Comparison of ENCODE assay signal across 22 cellular contexts in genomic region chr14:25003537-25003936, GRCh38. TPM values are rescaled to one million over a fixed set of nuclear protein-coding genes. Genes with fewer than 3 reads are reported as not detected.
A peak's percentile ranks its signal among the peaks of the same experiment; 100 is the strongest.
DNase-seq lines count a peak whose midpoint lies in the region; ATAC-seq, FAIRE-seq and TF ChIP-seq lines count a peak whose summit lies in the region.
"Had no signal": no experiment of that assay in that cellular context is flagged by ENCODE, and none has a peak within 500 bp of the region (broad histone marks: within the 10 kb centered on the region; RNA-seq: fewer than 3 reads in every experiment).

No MANE protein-coding gene starts in this region.

- no peak overlapping the region for H4K12ac ChIP-seq in trophoblast cell (ENCODE audit: low read depth, low read length)

- no peak overlapping the region for H3K23ac ChIP-seq in trophoblast cell (ENCODE audit: low read length)

- H3K4me1 ChIP-seq in astrocyte (ENCODE audit: insufficient read depth, low read length): peaks cover 23% of the 10 kb centered on the region
- peaks cover 5 to 68% (median 40%) of the 10 kb centered on the region in 12 donors for H3K4me1 ChIP-seq in heart left ventricle
- H3K4me1 ChIP-seq in trophoblast cell (ENCODE audit: control insufficient read depth in 1 of 2, insufficient read depth in 2 of 2, low read length in 2 of 2): peaks cover 0 to 2% of the 10 kb centered on the region in 2 experiments

- H3K27me3 Mint-ChIP-seq in astrocyte (ENCODE audit: low read depth, unreplicated experiment): no peaks in the 10 kb centered on the region
- peaks cover 4% of the 10 kb centered on the region for H3K27me3 Mint-ChIP-seq in activated CD4-positive, alpha-beta T cell treated with anti-CD3 and anti-CD28 coated beads for 36 hours

- H3K27me3 ChIP-seq in astrocyte (ENCODE audit: insufficient read depth, low read length) (no peaks in the 10 kb centered on the region), heart left ventricle (no peaks in the 10 kb centered on the region), trophoblast cell (ENCODE audit: insufficient read depth, low read length) (no peaks in the 10 kb centered on the region)
- H3K27me3 ChIP-seq: BLaER1 treated with 17β-estradiol and CSF1 and Interleukin-3, amounts not matched to agents 10 nM and 100 nM; left lung had no signal

- H3K27ac ChIP-seq in astrocyte (ENCODE audit: low read depth, low read length) (no peak overlapping the region), heart left ventricle (peak overlapping the region in 8 of 12 donors; percentile 17 to 67 (median 41)), trophoblast cell (ENCODE audit: low read depth, low read length) (no peak overlapping the region)
- H3K27ac ChIP-seq: BLaER1 treated with 17β-estradiol and CSF1 and Interleukin-3, amounts not matched to agents 10 nM and 100 nM; thoracic aorta; WERI-Rb-1 had no signal

- no peak overlapping the region for H2BK120ac ChIP-seq in trophoblast cell (ENCODE audit: insufficient read depth, low read length, poor library complexity)

- CTCF ChIA-PET in activated CD4-positive, alpha-beta T cell treated with anti-CD3 and anti-CD28 coated beads for 36 hours (lab: Charles Lee): interaction anchor here (0.6 kb wide), 1 partner anchor 9 kb away, joined by 3 read pairs; no protein-coding TSS in a partner anchor

- no peak overlapping the region for H3K4ac ChIP-seq in trophoblast cell (ENCODE audit: low read depth, low read length)

- H3K4me1 Mint-ChIP-seq in astrocyte (ENCODE audit: low read depth, unreplicated experiment): peaks cover 52% of the 10 kb centered on the region
- no peaks in the 10 kb centered on the region for H3K4me1 Mint-ChIP-seq in activated CD4-positive, alpha-beta T cell treated with anti-CD3 and anti-CD28 coated beads for 36 hours
- H3K4me1 Mint-ChIP-seq: T-cell had no signal

- 27 to 36% (median 35%) methylated on average over 1 of the region's 1 CpG for WGBS in heart left ventricle, 4 donors
- no CpG with 5 or more reads among the region's 1 CpG for WGBS in trophoblast cell (ENCODE audit: extremely low coverage, insufficient coverage, insufficient read length)

- ATAC-seq in HG02981 (IDR thresholded peaks at IDR 0.05; ENCODE audit: unreplicated experiment) (peak; percentile 44), heart left ventricle (peak; percentile 69 to 82 (median 76)), GM21737 (IDR thresholded peaks at IDR 0.05; ENCODE audit: unreplicated experiment) (no peak)
- no peak for ATAC-seq in activated CD4-positive, alpha-beta T cell treated with anti-CD3 and anti-CD28 coated beads for 36 hours
- ATAC-seq: left lung, T-cell had no signal

- peak; percentile 16 for DNase-seq in astrocyte (ENCODE audit: low read depth)
- DNase-seq in heart left ventricle: peak in 3 of 5 donors; percentile 13 to 39 (median 34)
- peak; percentile 5 for DNase-seq in retina
- no peak for DNase-seq in trophoblast cell
- no peak for DNase-seq in D721Med (ENCODE audit: insufficient read length, low spot score)
- no peak for DNase-seq in activated CD4-positive, alpha-beta T cell treated with anti-CD3 and anti-CD28 coated beads for 36 hours
- DNase-seq: activated effector memory CD4-positive, alpha-beta T cell treated with Interleukin-2 at 50 U/mL for 16 hours; aorta; cortex of kidney; left lung; NCI-H2107; NCI-H82; stimulated activated CD4-positive, alpha-beta T cell treated with anti-CD3 and anti-CD28 coated beads, Interleukin-2, amount 100 ng/mL, for 24 hours; T-cell; WERI-Rb-1 had no signal

- H3K36me3 Mint-ChIP-seq in astrocyte (ENCODE audit: low read depth, unreplicated experiment): peaks cover 3% of the 10 kb centered on the region
- no peaks in the 10 kb centered on the region for H3K36me3 Mint-ChIP-seq in activated CD4-positive, alpha-beta T cell treated with anti-CD3 and anti-CD28 coated beads for 36 hours (ENCODE audit: low read depth)
- H3K36me3 Mint-ChIP-seq: T-cell had no signal

- H3K9me3 Mint-ChIP-seq in astrocyte (ENCODE audit: unreplicated experiment): no peaks in the 10 kb centered on the region
- no peaks in the 10 kb centered on the region for H3K9me3 Mint-ChIP-seq in activated CD4-positive, alpha-beta T cell treated with anti-CD3 and anti-CD28 coated beads for 36 hours (ENCODE audit: low read depth)
- H3K9me3 Mint-ChIP-seq: T-cell had no signal

- H4K91ac ChIP-seq in trophoblast cell (ENCODE audit: low read depth, low read length): no peak overlapping the region

- H4K8ac ChIP-seq in trophoblast cell (ENCODE audit: low read depth, low read length): no peak overlapping the region

- no peak for TF ChIP-seq POLR2A in heart left ventricle (IDR thresholded peaks at IDR 0.05)

- H3K9ac ChIP-seq in astrocyte (ENCODE audit: low read length) (no peak overlapping the region), trophoblast cell (ENCODE audit: low read length) (no peak overlapping the region)
- H3K9ac ChIP-seq: BLaER1 treated with 17β-estradiol and CSF1 and Interleukin-3, amounts not matched to agents 10 nM and 100 nM had no signal

- POLR2A ChIA-PET in activated CD4-positive, alpha-beta T cell treated with anti-CD3 and anti-CD28 coated beads for 36 hours (lab: Charles Lee): no interaction called here

- TF ChIP-seq CTCF in astrocyte (IDR thresholded peaks at IDR 0.05; ENCODE audit: insufficient read depth, low read depth, low read length) (no peak), heart left ventricle (IDR thresholded peaks at IDR 0.05) (no peak), D721Med (IDR thresholded peaks at IDR 0.05; ENCODE audit: insufficient read depth, missing control alignments) (no peak)

- H3K9me3 ChIP-seq in astrocyte (ENCODE audit: insufficient read depth, low read depth, low read length) (no peaks in the 10 kb centered on the region), heart left ventricle (peaks cover 0 to 4% (median 0%) of the 10 kb centered on the region in 12 donors), trophoblast cell (ENCODE audit: insufficient read depth, low read depth, low read length) (no peaks in the 10 kb centered on the region)
- H3K9me3 ChIP-seq: BLaER1 treated with 17β-estradiol and CSF1 and Interleukin-3, amounts not matched to agents 10 nM and 100 nM; left lung; thoracic aorta had no signal

- H3K27ac Mint-ChIP-seq in astrocyte (ENCODE audit: unreplicated experiment): peak overlapping the region; percentile 43
- H3K27ac Mint-ChIP-seq in activated CD4-positive, alpha-beta T cell treated with anti-CD3 and anti-CD28 coated beads for 36 hours: no peak overlapping the region
- H3K27ac Mint-ChIP-seq: nephron, T-cell had no signal

- H2BK5ac ChIP-seq in trophoblast cell (ENCODE audit: low read depth, low read length, poor library complexity): no peak overlapping the region

- H3K4me3 Mint-ChIP-seq in astrocyte (ENCODE audit: unreplicated experiment): no peak overlapping the region
- no peak overlapping the region for H3K4me3 Mint-ChIP-seq in activated CD4-positive, alpha-beta T cell treated with anti-CD3 and anti-CD28 coated beads for 36 hours
- H3K4me3 Mint-ChIP-seq: nephron, T-cell had no signal

- H3K36me3 ChIP-seq in astrocyte (ENCODE audit: insufficient read depth, low read length) (no peaks in the 10 kb centered on the region), heart left ventricle (no peaks in the 10 kb centered on the region), trophoblast cell (ENCODE audit: control insufficient read depth in 1 of 2, insufficient read depth in 2 of 2, low read length in 2 of 2) (no peaks in the 10 kb centered on the region)
- H3K36me3 ChIP-seq: BLaER1 treated with 17β-estradiol and CSF1 and Interleukin-3, amounts not matched to agents 10 nM and 100 nM; left lung; thoracic aorta; WERI-Rb-1 had no signal

- H3K4me2 ChIP-seq in astrocyte (ENCODE audit: low read length): no peak overlapping the region
- no peak overlapping the region for H3K4me2 ChIP-seq in trophoblast cell (ENCODE audit: low read length)

- intact Hi-C loops in heart left ventricle (cut with DNase I): loop anchor here in 1 of 10 donors (5.0 kb wide), 1 partner anchor 121 kb away; no protein-coding TSS in a partner anchor
- intact Hi-C loops in activated CD4-positive, alpha-beta T cell treated with anti-CD3 and anti-CD28 coated beads for 36 hours (cut with DNase I, micrococcal nuclease): no loop called here

- no peaks in the 10 kb centered on the region for H4K20me1 ChIP-seq in astrocyte (ENCODE audit: insufficient read depth, low read length)
- H4K20me1 ChIP-seq: BLaER1 treated with 17β-estradiol and CSF1 and Interleukin-3, amounts not matched to agents 10 nM and 100 nM had no signal

- H3K79me1 ChIP-seq in trophoblast cell (ENCODE audit: low read length): no peaks in the 10 kb centered on the region

- no peaks in the 10 kb centered on the region for H3K79me2 ChIP-seq in astrocyte (ENCODE audit: insufficient read depth, low read length)
- H3K79me2 ChIP-seq in trophoblast cell (ENCODE audit: control insufficient read depth, insufficient read depth, low read length, poor library complexity): no peaks in the 10 kb centered on the region

- H2AFZ ChIP-seq in astrocyte (ENCODE audit: low read depth, low read length): no peak overlapping the region
- H2AFZ ChIP-seq in trophoblast cell (ENCODE audit: insufficient read depth, low read length, poor library complexity): no peak overlapping the region

- H3K14ac ChIP-seq in trophoblast cell (ENCODE audit: low read length): no peak overlapping the region

- H2AK5ac ChIP-seq in trophoblast cell (ENCODE audit: low read length): no peak overlapping the region

- H3K18ac ChIP-seq in trophoblast cell (ENCODE audit: low read length): no peak overlapping the region

- H2BK12ac ChIP-seq in trophoblast cell (ENCODE audit: low read length): no peak overlapping the region

- FAIRE-seq in astrocyte (lab: Jason Lieb, UNC) (no peak), D721Med (lab: Jason Lieb, UNC) (no peak)
- FAIRE-seq: RCC 7860 had no signal

- H3K4me3 ChIP-seq in astrocyte (ENCODE audit: insufficient read depth, low read depth, low read length) (no peak overlapping the region), heart left ventricle (no peak overlapping the region), trophoblast cell (ENCODE audit: low read depth, low read length) (no peak overlapping the region)
- H3K4me3 ChIP-seq: BLaER1 treated with 17β-estradiol and CSF1 and Interleukin-3, amounts not matched to agents 10 nM and 100 nM; left lung; thoracic aorta had no signal

RNA-seq across cellular contexts. Expression of gene STXBP6, which starts 46.4 kb away (rescaled TPM):
- total RNA-seq in astrocyte (27.1 and 27.5 TPM in 2 replicates), heart left ventricle (10 to 100 TPM; 12.5 to 30.9 (median 22.5) TPM)
- 10 to 100 TPM; 23.7 to 57.3 TPM for polyA plus RNA-seq in heart left ventricle
- polyA plus RNA-seq in trophoblast cell (2013): 1.5 and 1.8 TPM in 2 replicates
- not detected for total RNA-seq in activated CD4-positive, alpha-beta T cell treated with anti-CD3 and anti-CD28 coated beads for 36 hours
- total RNA-seq: MCF 10A had no signal

Comparison
In these comparisons a context has a peak if more than half of its experiments do, and no peak if none do; other contexts are left out.
1. ATAC-seq: peak in HG02981 (single experiment) and heart left ventricle (4 of 4); none in GM21737 (single experiment) and activated CD4-positive, alpha-beta T cell treated with anti-CD3 and anti-CD28 coated beads for 36 hours (single experiment).
2. DNase-seq: peak in astrocyte (single experiment), heart left ventricle (3 of 5) and retina (single experiment); none in trophoblast cell (0 of 2), D721Med (single experiment) and activated CD4-positive, alpha-beta T cell treated with anti-CD3 and anti-CD28 coated beads for 36 hours (single experiment).
3. H3K27ac ChIP-seq: peak in heart left ventricle (8 of 12); none in astrocyte (single experiment) and trophoblast cell (single experiment).
4. RNA of gene STXBP6, which starts 46.4 kb away (total RNA-seq): 27.1 to 27.5 TPM in astrocyte and 12.5 to 30.9 TPM in heart left ventricle; not detected in activated CD4-positive, alpha-beta T cell treated with anti-CD3 and anti-CD28 coated beads for 36 hours; every median in the first group is over 10 times any median in the second.